Comparison of ENCODE assay signal across 8 cellular contexts in genomic region chrX:72713599-72714444, GRCh38. TPM values are rescaled to one million over a fixed set of nuclear protein-coding genes. Genes with fewer than 3 reads are reported as not detected.
DNase-seq lines count a peak whose midpoint lies in the region; ATAC-seq and TF ChIP-seq lines count a peak whose summit lies in the region.
"Not testable (repeated sequence)": the region's sequence is repeated elsewhere in the genome, so short reads cannot be mapped to it uniquely, and the experiment has no call there.

TSS of gene PHKA1 (minus strand) at chrX:72714306. CDS start at chrX:72713880, 426 bp downstream.

- not testable (repeated sequence) for H3K9me3 Mint-ChIP-seq in stimulated activated effector memory CD8-positive, alpha-beta T cell treated with anti-CD3 and anti-CD28 coated beads, Interleukin-12 subunit alpha, Interleukin-12 subunit beta, amount 100 ng/mL, for 72 hours

- not testable (repeated sequence) for TF ChIP-seq RAD21 in neural cell (conservative IDR thresholded peaks at IDR 0.05)

- H3K4me3 ChIP-seq in HFF-Myc (replicated peaks; ENCODE audit: low read depth, low read length) (peak within 1 kb of the TSS; percentile 51), body of pancreas (peak within 1 kb of the TSS; percentile 11 to 20), heart right ventricle (peak within 1 kb of the TSS; percentile 28 to 63 (median 56)), neural cell (ENCODE audit: low read length) (peak within 1 kb of the TSS; percentile 64)

- intact Hi-C loops in body of pancreas (cut with DNase I); heart right ventricle (cut with DNase I): not testable (repeated sequence)

- H3K4me1 Mint-ChIP-seq in stimulated activated effector memory CD8-positive, alpha-beta T cell treated with anti-CD3 and anti-CD28 coated beads, Interleukin-12 subunit alpha, Interleukin-12 subunit beta, amount 100 ng/mL, for 72 hours: peaks cover 14% of the 10 kb centered on the region

- not testable (repeated sequence) for H3K4me1 ChIP-seq in body of pancreas, heart right ventricle

- H3K4me3 Mint-ChIP-seq in stimulated activated effector memory CD8-positive, alpha-beta T cell treated with anti-CD3 and anti-CD28 coated beads, Interleukin-12 subunit alpha, Interleukin-12 subunit beta, amount 100 ng/mL, for 72 hours: peak within 1 kb of the TSS; percentile 63

- peak within 1 kb of the TSS; percentile 29 for H3K9ac ChIP-seq in neural cell (ENCODE audit: low read length)

- not testable (repeated sequence) for H3K36me3 ChIP-seq in body of pancreas (replicated peaks in 1 of 2; ENCODE audit: insufficient read depth in 1 of 2, low read depth in 2 of 2); heart right ventricle; neural cell (ENCODE audit: insufficient read depth, low read length)

- not testable (repeated sequence) for H4K20me1 ChIP-seq in neural cell (ENCODE audit: insufficient read depth)

- peak within 1 kb of the TSS; percentile 14 for H3K4me2 ChIP-seq in neural cell (ENCODE audit: low read length)

- H3K27ac ChIP-seq in body of pancreas: peak within 1 kb of the TSS; percentile 75 to 90 (median 87)
- peak within 1 kb of the TSS; percentile 63 to 87 (median 81) for H3K27ac ChIP-seq in heart right ventricle
- H3K27ac ChIP-seq in neural cell (ENCODE audit: low read length): not testable (repeated sequence)

- H2AFZ ChIP-seq in neural cell (ENCODE audit: low read depth, low read length): peak within 1 kb of the TSS; percentile 40

- not testable (repeated sequence) for H3K27me3 ChIP-seq in body of pancreas; heart right ventricle; neural cell (ENCODE audit: insufficient read depth, low read depth, low read length)

- peak; percentile 67 to 73 for ATAC-seq in activated CD4-positive, CD25-positive, alpha-beta regulatory T cell treated with anti-CD3 and anti-CD28 coated beads, Interleukin-2, amount 50 U/mL, for 24 hours
- peak; percentile 73 for ATAC-seq in body of pancreas
- ATAC-seq in heart right ventricle: peak; percentile 72 to 88 (median 81)
- peak; percentile 84 for ATAC-seq in stimulated activated effector memory CD8-positive, alpha-beta T cell treated with anti-CD3 and anti-CD28 coated beads, Interleukin-12 subunit alpha, Interleukin-12 subunit beta, amount 100 ng/mL, for 72 hours

- H3K36me3 Mint-ChIP-seq in stimulated activated effector memory CD8-positive, alpha-beta T cell treated with anti-CD3 and anti-CD28 coated beads, Interleukin-12 subunit alpha, Interleukin-12 subunit beta, amount 100 ng/mL, for 72 hours: not testable (repeated sequence)

- not testable (repeated sequence) for H3K79me2 ChIP-seq in neural cell (replicated peaks; ENCODE audit: insufficient read depth, low read length)

- WGBS in body of pancreas, 2 donors: 4 to 8% methylated on average over 4 to 49 of the region's 80 CpGs
- 4 to 8% methylated on average over 69 to 80 of the region's 80 CpGs for WGBS in heart right ventricle, 2 donors

- DNase-seq in DMS 273 (lab: John Stamatoyannopoulos, UW; ENCODE audit: unreplicated experiment) (peak; percentile 80), NCI-H2171 treated with DMSO at 0.1 percent for 48 hours (lab: John Stamatoyannopoulos, UW) (peak; percentile 10), body of pancreas (peak; percentile 53 to 69 (median 62)), heart right ventricle (peak; percentile 21 to 49)
- not testable (repeated sequence) for DNase-seq in HFF-Myc (ENCODE audit: extremely low read depth, low read depth)
- DNase-seq in stimulated activated effector memory CD8-positive, alpha-beta T cell treated with anti-CD3 and anti-CD28 coated beads, Interleukin-12 subunit alpha, Interleukin-12 subunit beta, amount 100 ng/mL, for 72 hours (ENCODE audit: low spot score in 2 of 2): peak; percentile 2 to 56

- H3K9me2 ChIP-seq in neural cell (ENCODE audit: insufficient read depth, low read length): not testable (repeated sequence)

- H3K27ac Mint-ChIP-seq in stimulated activated effector memory CD8-positive, alpha-beta T cell treated with anti-CD3 and anti-CD28 coated beads, Interleukin-12 subunit alpha, Interleukin-12 subunit beta, amount 100 ng/mL, for 72 hours: not testable (repeated sequence)

- peak; percentile 21 to 63 (median 27) for TF ChIP-seq POLR2A in body of pancreas (IDR thresholded peaks at IDR 0.05)

- H3F3A ChIP-seq in neural cell (ENCODE audit: insufficient read depth, low read length, poor library complexity, severe bottlenecking): not testable (repeated sequence)

- H3K9me3 ChIP-seq in body of pancreas; heart right ventricle; neural cell (ENCODE audit: low read length): not testable (repeated sequence)

- TF ChIP-seq CTCF in HFF-Myc (IDR thresholded peaks at IDR 0.05; ENCODE audit: low read depth, low read length, missing control alignments); body of pancreas (IDR thresholded peaks at IDR 0.05); heart right ventricle (IDR thresholded peaks at IDR 0.05); neural cell (IDR thresholded peaks at IDR 0.05; ENCODE audit: poor library complexity, severe bottlenecking): not testable (repeated sequence)

- TF ChIP-seq EP300 in neural cell (conservative IDR thresholded peaks at IDR 0.05; ENCODE audit: poor library complexity, severe bottlenecking): not testable (repeated sequence)

TF ChIP-seq in neural cell, 6 proteins besides CTCF, POLR2A, EP300 and RAD21:
- TF ChIP-seq MXI1 (conservative IDR thresholded peaks at IDR 0.05; ENCODE audit: poor library complexity, severe bottlenecking): peak; percentile 30

RNA-seq across cellular contexts. Expression of gene PHKA1, which starts in this region (rescaled TPM):
- total RNA-seq in body of pancreas (1 to 10 TPM; 7.3 to 8.6 TPM), heart right ventricle (10 to 100 TPM; 11.0 to 26.2 (median 15.6) TPM)
- polyA plus RNA-seq in heart right ventricle (1 to 10 TPM; 2.6 to 5.0 TPM), neural cell (2.7 and 3.8 TPM in 2 replicates)
- polyA minus RNA-seq in neural cell: 3.9 and 5.3 TPM in 2 replicates
